ENCODE assay signal across 1 cellular context in the genomic region with DNA sequence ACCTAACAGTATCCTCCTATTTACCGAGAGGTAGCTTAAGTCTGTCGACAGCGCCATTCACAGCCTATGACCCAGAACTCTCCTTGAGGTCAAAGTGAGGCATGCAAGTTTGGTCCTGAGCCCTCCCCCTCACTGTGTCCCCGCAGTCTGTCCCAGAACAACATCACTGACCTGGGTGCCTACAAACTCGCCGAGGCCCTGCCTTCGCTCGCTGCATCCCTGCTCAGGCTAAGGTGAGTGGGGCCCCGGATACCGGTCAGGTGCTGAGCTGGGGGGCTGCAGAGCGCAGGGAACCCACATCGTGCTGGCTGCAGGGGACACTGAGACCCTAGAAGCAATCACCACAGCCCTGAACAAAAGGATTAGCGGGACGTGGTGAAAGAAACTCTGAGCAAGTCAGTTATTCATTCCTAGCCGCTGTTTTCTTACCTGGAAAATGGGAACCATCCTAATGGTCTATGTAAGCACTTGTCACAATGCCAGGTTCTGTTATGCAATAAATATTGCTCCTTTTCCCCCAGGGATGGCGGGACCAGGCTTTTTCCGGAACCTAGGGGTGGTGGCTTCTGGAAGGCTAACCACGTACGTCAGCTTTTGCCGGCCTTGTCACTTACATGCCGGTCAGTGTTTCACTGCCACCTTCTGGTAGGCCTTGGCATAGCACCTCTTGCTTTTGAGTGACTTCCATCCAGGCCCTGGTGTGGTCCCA.
TF ChIP-seq lines count a peak whose summit lies in the region.

No MANE protein-coding gene starts in this region.

TF ChIP-seq in HepG2, 621 proteins besides CTCF, POLR2A, EP300 and RAD21 (continued from another document and continues in another):
- TF ChIP-seq, protein P1, sequence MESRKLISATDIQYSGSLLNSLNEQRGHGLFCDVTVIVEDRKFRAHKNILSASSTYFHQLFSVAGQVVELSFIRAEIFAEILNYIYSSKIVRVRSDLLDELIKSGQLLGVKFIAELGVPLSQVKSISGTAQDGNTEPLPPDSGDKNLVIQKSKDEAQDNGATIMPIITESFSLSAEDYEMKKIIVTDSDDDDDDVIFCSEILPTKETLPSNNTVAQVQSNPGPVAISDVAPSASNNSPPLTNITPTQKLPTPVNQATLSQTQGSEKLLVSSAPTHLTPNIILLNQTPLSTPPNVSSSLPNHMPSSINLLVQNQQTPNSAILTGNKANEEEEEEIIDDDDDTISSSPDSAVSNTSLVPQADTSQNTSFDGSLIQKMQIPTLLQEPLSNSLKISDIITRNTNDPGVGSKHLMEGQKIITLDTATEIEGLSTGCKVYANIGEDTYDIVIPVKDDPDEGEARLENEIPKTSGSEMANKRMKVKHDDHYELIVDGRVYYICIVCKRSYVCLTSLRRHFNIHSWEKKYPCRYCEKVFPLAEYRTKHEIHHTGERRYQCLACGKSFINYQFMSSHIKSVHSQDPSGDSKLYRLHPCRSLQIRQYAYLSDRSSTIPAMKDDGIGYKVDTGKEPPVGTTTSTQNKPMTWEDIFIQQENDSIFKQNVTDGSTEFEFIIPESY (CRISPR knock-in tag; IDR thresholded peaks at IDR 0.05) = peak; percentile 61; the same call in 1 of the 2 replicates
- TF ChIP-seq, protein P2, sequence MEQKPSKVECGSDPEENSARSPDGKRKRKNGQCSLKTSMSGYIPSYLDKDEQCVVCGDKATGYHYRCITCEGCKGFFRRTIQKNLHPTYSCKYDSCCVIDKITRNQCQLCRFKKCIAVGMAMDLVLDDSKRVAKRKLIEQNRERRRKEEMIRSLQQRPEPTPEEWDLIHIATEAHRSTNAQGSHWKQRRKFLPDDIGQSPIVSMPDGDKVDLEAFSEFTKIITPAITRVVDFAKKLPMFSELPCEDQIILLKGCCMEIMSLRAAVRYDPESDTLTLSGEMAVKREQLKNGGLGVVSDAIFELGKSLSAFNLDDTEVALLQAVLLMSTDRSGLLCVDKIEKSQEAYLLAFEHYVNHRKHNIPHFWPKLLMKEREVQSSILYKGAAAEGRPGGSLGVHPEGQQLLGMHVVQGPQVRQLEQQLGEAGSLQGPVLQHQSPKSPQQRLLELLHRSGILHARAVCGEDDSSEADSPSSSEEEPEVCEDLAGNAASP (CRISPR knock-in tag; IDR thresholded peaks at IDR 0.05; ENCODE audit: borderline replicate concordance) = peak; percentile 70; the same call in 1 of the 2 replicates
- TF ChIP-seq NR2C2 (CRISPR knock-in tag; IDR thresholded peaks at IDR 0.05; ENCODE audit: borderline replicate concordance) (no peak), MYNN (CRISPR knock-in tag; IDR thresholded peaks at IDR 0.05; ENCODE audit: low read depth) (no peak), ETV5 (CRISPR knock-in tag; IDR thresholded peaks at IDR 0.05; ENCODE audit: borderline replicate concordance) (peak; percentile 74), SKI (IDR thresholded peaks at IDR 0.05; ENCODE audit: partially characterized antibody) (no peak), NBN (conservative IDR thresholded peaks at IDR 0.05) (no peak), RNF2 (conservative IDR thresholded peaks at IDR 0.05; ENCODE audit: low read depth) (no peak), PHF20 (CRISPR knock-in tag; IDR thresholded peaks at IDR 0.05) (no peak), NAIF1 (CRISPR knock-in tag; IDR thresholded peaks at IDR 0.05; ENCODE audit: borderline replicate concordance) (no peak), ZFYVE20 (CRISPR knock-in tag; IDR thresholded peaks at IDR 0.05; ENCODE audit: borderline replicate concordance, low read depth) (no peak), U2AF2 (IDR thresholded peaks at IDR 0.05; ENCODE audit: low read depth, low read length) (no peak), ZNF33B (CRISPR knock-in tag; IDR thresholded peaks at IDR 0.05) (peak; percentile 48; the same call in 1 of the 2 replicates), ZNF549 (CRISPR knock-in tag; IDR thresholded peaks at IDR 0.05) (no peak), NONO (IDR thresholded peaks at IDR 0.05) (no peak), NONO (CRISPR knock-in tag; conservative IDR thresholded peaks at IDR 0.05) (no peak), ZNF850 (CRISPR knock-in tag; conservative IDR thresholded peaks at IDR 0.05) (no peak), POGZ (CRISPR knock-in tag; IDR thresholded peaks at IDR 0.05) (peak; percentile 33; the same call in 1 of the 2 replicates), ZNF530 (CRISPR knock-in tag; IDR thresholded peaks at IDR 0.05; ENCODE audit: low read depth) (no peak), ZNF282 (IDR thresholded peaks at IDR 0.05; ENCODE audit: partially characterized antibody) (no peak), JARID2 (CRISPR knock-in tag; IDR thresholded peaks at IDR 0.05; ENCODE audit: insufficient replicate concordance) (no peak), ESRRA (CRISPR knock-in tag; IDR thresholded peaks at IDR 0.05; ENCODE audit: low read depth) (0 out of 2 replicates have a peak, but pooled peaks have one; percentile 48), ATF7-NPFF (CRISPR knock-in tag; IDR thresholded peaks at IDR 0.05; ENCODE audit: low read depth) (no peak), ZNF567 (CRISPR knock-in tag; IDR thresholded peaks at IDR 0.05; ENCODE audit: borderline replicate concordance) (peak; percentile 78; the same call in 1 of the 2 replicates), SIN3B (IDR thresholded peaks at IDR 0.05; ENCODE audit: low read length) (0 out of 2 replicates have a peak, but pooled peaks have one; percentile 23), PRPF4 (IDR thresholded peaks at IDR 0.05; ENCODE audit: low read depth, low read length, poor library complexity, severe bottlenecking) (no peak), POLR2AphosphoS2 (IDR thresholded peaks at IDR 0.05; ENCODE audit: low read depth, low read length) (no peak), GABPB1 (CRISPR knock-in tag; IDR thresholded peaks at IDR 0.05) (peak; percentile 52), TBX2 (CRISPR knock-in tag; IDR thresholded peaks at IDR 0.05; ENCODE audit: borderline replicate concordance) (no peak), ZNF841 (CRISPR knock-in tag; IDR thresholded peaks at IDR 0.05; ENCODE audit: borderline replicate concordance) (no peak), ZNF383 (CRISPR knock-in tag; IDR thresholded peaks at IDR 0.05; ENCODE audit: borderline replicate concordance) (0 out of 2 replicates have a peak, but pooled peaks have one; percentile 57), ZNF496 (CRISPR knock-in tag; IDR thresholded peaks at IDR 0.05; ENCODE audit: insufficient replicate concordance) (no peak), ZNF577 (CRISPR knock-in tag; IDR thresholded peaks at IDR 0.05; ENCODE audit: borderline replicate concordance, low read depth) (no peak), ZNF776 (CRISPR knock-in tag; IDR thresholded peaks at IDR 0.05) (no peak), DNMT3B (CRISPR knock-in tag; conservative IDR thresholded peaks at IDR 0.05) (no peak), HMG20B (CRISPR knock-in tag; conservative IDR thresholded peaks at IDR 0.05) (0 out of 2 replicates have a peak, but pooled peaks have one; percentile 28), ZSCAN12 (CRISPR knock-in tag; IDR thresholded peaks at IDR 0.05) (no peak), PAX8 (CRISPR knock-in tag; IDR thresholded peaks at IDR 0.05; ENCODE audit: borderline replicate concordance) (no peak)
- TF ChIP-seq, protein P3, sequence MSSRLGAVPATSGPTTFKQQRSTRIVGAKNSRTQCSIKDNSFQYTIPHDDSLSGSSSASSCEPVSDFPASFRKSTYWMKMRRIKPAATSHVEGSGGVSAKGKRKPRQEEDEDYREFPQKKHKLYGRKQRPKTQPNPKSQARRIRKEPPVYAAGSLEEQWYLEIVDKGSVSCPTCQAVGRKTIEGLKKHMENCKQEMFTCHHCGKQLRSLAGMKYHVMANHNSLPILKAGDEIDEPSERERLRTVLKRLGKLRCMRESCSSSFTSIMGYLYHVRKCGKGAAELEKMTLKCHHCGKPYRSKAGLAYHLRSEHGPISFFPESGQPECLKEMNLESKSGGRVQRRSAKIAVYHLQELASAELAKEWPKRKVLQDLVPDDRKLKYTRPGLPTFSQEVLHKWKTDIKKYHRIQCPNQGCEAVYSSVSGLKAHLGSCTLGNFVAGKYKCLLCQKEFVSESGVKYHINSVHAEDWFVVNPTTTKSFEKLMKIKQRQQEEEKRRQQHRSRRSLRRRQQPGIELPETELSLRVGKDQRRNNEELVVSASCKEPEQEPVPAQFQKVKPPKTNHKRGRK (CRISPR knock-in tag; IDR thresholded peaks at IDR 0.05) = no peak
- TF ChIP-seq, protein P4, sequence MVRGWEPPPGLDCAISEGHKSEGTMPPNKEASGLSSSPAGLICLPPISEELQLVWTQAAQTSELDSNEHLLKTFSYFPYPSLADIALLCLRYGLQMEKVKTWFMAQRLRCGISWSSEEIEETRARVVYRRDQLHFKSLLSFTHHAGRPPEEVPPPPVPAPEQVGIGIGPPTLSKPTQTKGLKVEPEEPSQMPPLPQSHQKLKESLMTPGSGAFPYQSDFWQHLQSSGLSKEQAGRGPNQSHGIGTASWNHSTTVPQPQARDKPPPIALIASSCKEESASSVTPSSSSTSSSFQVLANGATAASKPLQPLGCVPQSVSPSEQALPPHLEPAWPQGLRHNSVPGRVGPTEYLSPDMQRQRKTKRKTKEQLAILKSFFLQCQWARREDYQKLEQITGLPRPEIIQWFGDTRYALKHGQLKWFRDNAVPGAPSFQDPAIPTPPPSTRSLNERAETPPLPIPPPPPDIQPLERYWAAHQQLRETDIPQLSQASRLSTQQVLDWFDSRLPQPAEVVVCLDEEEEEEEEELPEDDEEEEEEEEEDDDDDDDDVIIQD (CRISPR knock-in tag; IDR thresholded peaks at IDR 0.05; ENCODE audit: low read depth) = 0 out of 2 replicates have a peak, but pooled peaks have one; percentile 38
- TF ChIP-seq, protein P5, sequence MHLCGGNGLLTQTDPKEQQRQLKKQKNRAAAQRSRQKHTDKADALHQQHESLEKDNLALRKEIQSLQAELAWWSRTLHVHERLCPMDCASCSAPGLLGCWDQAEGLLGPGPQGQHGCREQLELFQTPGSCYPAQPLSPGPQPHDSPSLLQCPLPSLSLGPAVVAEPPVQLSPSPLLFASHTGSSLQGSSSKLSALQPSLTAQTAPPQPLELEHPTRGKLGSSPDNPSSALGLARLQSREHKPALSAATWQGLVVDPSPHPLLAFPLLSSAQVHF (CRISPR knock-in tag; IDR thresholded peaks at IDR 0.05) = no peak
- TF ChIP-seq, protein P6, sequence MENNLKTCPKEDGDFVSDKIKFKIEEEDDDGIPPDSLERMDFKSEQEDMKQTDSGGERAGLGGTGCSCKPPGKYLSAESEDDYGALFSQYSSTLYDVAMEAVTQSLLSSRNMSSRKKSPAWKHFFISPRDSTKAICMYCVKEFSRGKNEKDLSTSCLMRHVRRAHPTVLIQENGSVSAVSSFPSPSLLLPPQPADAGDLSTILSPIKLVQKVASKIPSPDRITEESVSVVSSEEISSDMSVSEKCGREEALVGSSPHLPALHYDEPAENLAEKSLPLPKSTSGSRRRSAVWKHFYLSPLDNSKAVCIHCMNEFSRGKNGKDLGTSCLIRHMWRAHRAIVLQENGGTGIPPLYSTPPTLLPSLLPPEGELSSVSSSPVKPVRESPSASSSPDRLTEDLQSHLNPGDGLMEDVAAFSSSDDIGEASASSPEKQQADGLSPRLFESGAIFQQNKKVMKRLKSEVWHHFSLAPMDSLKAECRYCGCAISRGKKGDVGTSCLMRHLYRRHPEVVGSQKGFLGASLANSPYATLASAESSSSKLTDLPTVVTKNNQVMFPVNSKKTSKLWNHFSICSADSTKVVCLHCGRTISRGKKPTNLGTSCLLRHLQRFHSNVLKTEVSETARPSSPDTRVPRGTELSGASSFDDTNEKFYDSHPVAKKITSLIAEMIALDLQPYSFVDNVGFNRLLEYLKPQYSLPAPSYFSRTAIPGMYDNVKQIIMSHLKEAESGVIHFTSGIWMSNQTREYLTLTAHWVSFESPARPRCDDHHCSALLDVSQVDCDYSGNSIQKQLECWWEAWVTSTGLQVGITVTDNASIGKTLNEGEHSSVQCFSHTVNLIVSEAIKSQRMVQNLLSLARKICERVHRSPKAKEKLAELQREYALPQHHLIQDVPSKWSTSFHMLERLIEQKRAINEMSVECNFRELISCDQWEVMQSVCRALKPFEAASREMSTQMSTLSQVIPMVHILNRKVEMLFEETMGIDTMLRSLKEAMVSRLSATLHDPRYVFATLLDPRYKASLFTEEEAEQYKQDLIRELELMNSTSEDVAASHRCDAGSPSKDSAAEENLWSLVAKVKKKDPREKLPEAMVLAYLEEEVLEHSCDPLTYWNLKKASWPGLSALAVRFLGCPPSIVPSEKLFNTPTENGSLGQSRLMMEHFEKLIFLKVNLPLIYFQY (CRISPR knock-in tag; IDR thresholded peaks at IDR 0.05; ENCODE audit: borderline replicate concordance) = no peak; the same call in 1 of the 2 replicates
- TF ChIP-seq, protein P7, sequence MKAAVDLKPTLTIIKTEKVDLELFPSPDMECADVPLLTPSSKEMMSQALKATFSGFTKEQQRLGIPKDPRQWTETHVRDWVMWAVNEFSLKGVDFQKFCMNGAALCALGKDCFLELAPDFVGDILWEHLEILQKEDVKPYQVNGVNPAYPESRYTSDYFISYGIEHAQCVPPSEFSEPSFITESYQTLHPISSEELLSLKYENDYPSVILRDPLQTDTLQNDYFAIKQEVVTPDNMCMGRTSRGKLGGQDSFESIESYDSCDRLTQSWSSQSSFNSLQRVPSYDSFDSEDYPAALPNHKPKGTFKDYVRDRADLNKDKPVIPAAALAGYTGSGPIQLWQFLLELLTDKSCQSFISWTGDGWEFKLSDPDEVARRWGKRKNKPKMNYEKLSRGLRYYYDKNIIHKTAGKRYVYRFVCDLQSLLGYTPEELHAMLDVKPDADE (CRISPR knock-in tag; IDR thresholded peaks at IDR 0.05) = 0 out of 2 replicates have a peak, but pooled peaks have one; percentile 52
- TF ChIP-seq, protein P8, sequence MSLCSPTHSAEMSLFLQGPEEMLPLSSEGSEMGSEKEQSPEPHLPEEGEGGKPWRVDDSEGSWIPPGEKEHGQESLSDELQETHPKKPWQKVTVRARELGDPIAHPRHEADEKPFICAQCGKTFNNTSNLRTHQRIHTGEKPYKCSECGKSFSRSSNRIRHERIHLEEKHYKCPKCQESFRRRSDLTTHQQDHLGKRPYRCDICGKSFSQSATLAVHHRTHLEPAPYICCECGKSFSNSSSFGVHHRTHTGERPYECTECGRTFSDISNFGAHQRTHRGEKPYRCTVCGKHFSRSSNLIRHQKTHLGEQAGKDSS (CRISPR knock-in tag; IDR thresholded peaks at IDR 0.05; ENCODE audit: borderline replicate concordance, low read depth) = 0 out of 2 replicates have a peak, but pooled peaks have one; percentile 89
- TF ChIP-seq, protein P9, sequence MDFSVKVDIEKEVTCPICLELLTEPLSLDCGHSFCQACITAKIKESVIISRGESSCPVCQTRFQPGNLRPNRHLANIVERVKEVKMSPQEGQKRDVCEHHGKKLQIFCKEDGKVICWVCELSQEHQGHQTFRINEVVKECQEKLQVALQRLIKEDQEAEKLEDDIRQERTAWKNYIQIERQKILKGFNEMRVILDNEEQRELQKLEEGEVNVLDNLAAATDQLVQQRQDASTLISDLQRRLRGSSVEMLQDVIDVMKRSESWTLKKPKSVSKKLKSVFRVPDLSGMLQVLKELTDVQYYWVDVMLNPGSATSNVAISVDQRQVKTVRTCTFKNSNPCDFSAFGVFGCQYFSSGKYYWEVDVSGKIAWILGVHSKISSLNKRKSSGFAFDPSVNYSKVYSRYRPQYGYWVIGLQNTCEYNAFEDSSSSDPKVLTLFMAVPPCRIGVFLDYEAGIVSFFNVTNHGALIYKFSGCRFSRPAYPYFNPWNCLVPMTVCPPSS (IDR thresholded peaks at IDR 0.05) = no peak
